In genomic region chr17:29569245-29569950, GRCh38 we compare ENCODE assay signal across 7 cellular contexts. TPM values are rescaled to one million over a fixed set of nuclear protein-coding genes. Genes with fewer than 3 reads are reported as not detected.
DNase-seq lines count a peak whose midpoint lies in the region; ATAC-seq and TF ChIP-seq lines count a peak whose summit lies in the region.

No MANE protein-coding gene starts in this region.

- no peaks in the 10 kb centered on the region for H3K9me3 ChIP-seq in SK-N-MC (ENCODE audit: low read depth, low read length)

- H3K36me3 ChIP-seq in H7 (replicated peaks; ENCODE audit: control insufficient read depth, insufficient read depth, low read length), result no peaks in the 10 kb centered on the region; the same call in none of the 2 replicates
- H3K36me3 ChIP-seq in SK-N-MC (ENCODE audit: insufficient read depth, low read length), result no peaks in the 10 kb centered on the region; the same call in 1 of the 2 replicates
- peaks cover 3% of the 10 kb centered on the region for H3K36me3 ChIP-seq in rectal smooth muscle tissue (ENCODE audit: control insufficient read depth, insufficient read depth, low read length)

- peak overlapping the region; percentile 78 for H3K4me3 ChIP-seq in H7 (ENCODE audit: insufficient read depth, low read depth, low read length)
- peak overlapping the region; percentile 98 for H3K4me3 ChIP-seq in SK-N-MC
- peak overlapping the region; percentile 70 for H3K4me3 ChIP-seq in fibroblast of pulmonary artery (replicated peaks; ENCODE audit: low read depth, low read length)
- H3K4me3 ChIP-seq in rectal smooth muscle tissue (ENCODE audit: low read length), result peak overlapping the region; percentile 82

- ATAC-seq in HG02571 (IDR thresholded peaks at IDR 0.05; ENCODE audit: unreplicated experiment), result no peak

- no peak overlapping the region for H3K27ac ChIP-seq in SK-N-MC
- peak overlapping the region; percentile 78 for H3K27ac ChIP-seq in rectal smooth muscle tissue (ENCODE audit: low read depth, low read length)

- H3K9ac ChIP-seq in SK-N-MC (ENCODE audit: insufficient read length) (peak overlapping the region; percentile 78), rectal smooth muscle tissue (ENCODE audit: low read length) (peak overlapping the region; percentile 61)

- TF ChIP-seq CTCF in fibroblast of pulmonary artery (IDR thresholded peaks at IDR 0.05; ENCODE audit: low read length, missing control alignments), result no peak

- DNase-seq in H7, result no peak
- DNase-seq in SK-N-MC (ENCODE audit: low read depth, low spot score), result no peak
- DNase-seq in fibroblast of pulmonary artery (ENCODE audit: low read depth), result no peak
- no peak for DNase-seq in superior temporal gyrus (ENCODE audit: extremely low spot score)
- DNase-seq in NOMO-1 treated with DMSO at 0.1 percent for 48 hours (lab: John Stamatoyannopoulos, UW; ENCODE audit: unreplicated experiment), result no peak

- H3K4me1 ChIP-seq in rectal smooth muscle tissue (ENCODE audit: control insufficient read depth, insufficient read depth, low read length), result peaks cover 11% of the 10 kb centered on the region

- H3K27me3 ChIP-seq in H7 (ENCODE audit: control insufficient read depth, insufficient read depth, low read length) (peaks cover 36% of the 10 kb centered on the region), rectal smooth muscle tissue (ENCODE audit: control insufficient read depth, insufficient read depth, low read length) (no peaks in the 10 kb centered on the region)

RNA-seq across cellular contexts. Expression of gene TP53I13, which starts 0.9 kb away (rescaled TPM):
- total RNA-seq in H7 (2014; rRNA removed; shearing (Covaris generic)), result 42.9 and 45.8 TPM in 2 replicates

RNA-seq across cellular contexts. Expression of gene ABHD15, which starts 2.6 kb away (rescaled TPM):
- 1.7 TPM in 2 replicates for total RNA-seq in H7 (2014; rRNA removed; shearing (Covaris generic))

RNA-seq across cellular contexts. Expression of gene GIT1, which starts 20.1 kb away (rescaled TPM):
- total RNA-seq in H7 (2014; rRNA removed; shearing (Covaris generic)), result 40.3 and 46.1 TPM in 2 replicates

RNA-seq across cellular contexts. Expression of gene ANKRD13B, which starts 23.5 kb away (rescaled TPM):
- 11.1 and 11.9 TPM in 2 replicates for total RNA-seq in H7 (2014; rRNA removed; shearing (Covaris generic))

RNA-seq across cellular contexts. Expression of gene CORO6, which starts 53.3 kb away (rescaled TPM):
- total RNA-seq in H7 (2014; rRNA removed; shearing (Covaris generic)), result 3.9 and 6.9 TPM in 2 replicates
